Comparison of ENCODE assay signal across 1 cellular context in genomic region chr1:27960762-27961645, GRCh38.
TF ChIP-seq lines count a peak whose summit lies in the region.

No MANE protein-coding gene starts in this region.

TF ChIP-seq in IMR-90, 13 proteins besides CTCF, POLR2A, EP300 and RAD21 (continued from another document):
- TF ChIP-seq, protein P1, sequence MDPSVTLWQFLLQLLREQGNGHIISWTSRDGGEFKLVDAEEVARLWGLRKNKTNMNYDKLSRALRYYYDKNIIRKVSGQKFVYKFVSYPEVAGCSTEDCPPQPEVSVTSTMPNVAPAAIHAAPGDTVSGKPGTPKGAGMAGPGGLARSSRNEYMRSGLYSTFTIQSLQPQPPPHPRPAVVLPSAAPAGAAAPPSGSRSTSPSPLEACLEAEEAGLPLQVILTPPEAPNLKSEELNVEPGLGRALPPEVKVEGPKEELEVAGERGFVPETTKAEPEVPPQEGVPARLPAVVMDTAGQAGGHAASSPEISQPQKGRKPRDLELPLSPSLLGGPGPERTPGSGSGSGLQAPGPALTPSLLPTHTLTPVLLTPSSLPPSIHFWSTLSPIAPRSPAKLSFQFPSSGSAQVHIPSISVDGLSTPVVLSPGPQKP (IDR thresholded peaks at IDR 0.05; ENCODE audit: borderline replicate concordance, low read depth, low read length), result no peak
- no peak for TF ChIP-seq MAFK (IDR thresholded peaks at IDR 0.05; ENCODE audit: low read depth, low read length)
- no peak for TF ChIP-seq CEBPB (IDR thresholded peaks at IDR 0.05; ENCODE audit: low read depth, low read length)
